Comparison of ENCODE assay signal across 14 cellular contexts in genomic region chr17:46984892-46985291, GRCh38. TPM values are rescaled to one million over a fixed set of nuclear protein-coding genes. Genes with fewer than 3 reads are reported as not detected.
A peak's percentile ranks its signal among the peaks of the same experiment; 100 is the strongest.
DNase-seq lines count a peak whose midpoint lies in the region; ATAC-seq and TF ChIP-seq lines count a peak whose summit lies in the region.
"Had no signal": no experiment of that assay in that cellular context is flagged by ENCODE, and none has a peak within 500 bp of the region (broad histone marks: within the 10 kb centered on the region; RNA-seq: fewer than 3 reads in every experiment).

No MANE protein-coding gene starts in this region.

- H3K4me3 ChIP-seq in MG63 (no peak overlapping the region), liver (ENCODE audit: low read depth in 1 of 3, low read length in 3 of 3) (no peak overlapping the region)

- WGBS in liver: 25% methylated on average over 5 of the region's 5 CpGs

- H3K27ac ChIP-seq in C4-2B (peak overlapping the region; percentile 72), liver (ENCODE audit: low read depth in 1 of 2, low read length in 2 of 2) (peak overlapping the region; percentile 73 to 79)
- H3K27ac ChIP-seq: foreskin keratinocyte had no signal

- DNase-seq in MG63: peak; percentile 63
- DNase-seq in SHP77 (lab: John Stamatoyannopoulos, UW): peak; percentile 37 to 41
- no peak for DNase-seq in HPDE6-E6E7 (ENCODE audit: extremely low spot score)
- DNase-seq in effector CD8-positive, alpha-beta T cell (lab: John Stamatoyannopoulos, UW): no peak
- no peak for DNase-seq in amniotic stem cell (lab: John Stamatoyannopoulos, UW)
- DNase-seq: activated gamma-delta T cell treated with Interleukin-2 at 50 U/mL for 16 hours, foreskin keratinocyte, immature natural killer cell, IMR-90 had no signal

- H3K9ac ChIP-seq in liver (ENCODE audit: low read depth in 1 of 2, low read length in 2 of 2): peak overlapping the region in 1 of 2 donors; percentile 73

- peaks cover 5 to 13% (median 9%) of the 10 kb centered on the region in 4 donors for H3K4me1 ChIP-seq in liver (ENCODE audit: control insufficient read depth in 4 of 4, insufficient read depth in 4 of 4, low read length in 3 of 4)
- H3K4me1 ChIP-seq: foreskin keratinocyte had no signal

- TF ChIP-seq RAD21 in liver (IDR thresholded peaks at IDR 0.05): peak in 1 of 2 donors; percentile 4

- no peak for ATAC-seq in GM18511 (IDR thresholded peaks at IDR 0.05; ENCODE audit: unreplicated experiment)
- ATAC-seq: foreskin keratinocyte had no signal

- H3K9me3 ChIP-seq in MG63 (no peaks in the 10 kb centered on the region), liver (ENCODE audit: control insufficient read depth in 4 of 4, low read length in 3 of 4) (no peaks in the 10 kb centered on the region)

- H3K36me3 ChIP-seq in MG63 (no peaks in the 10 kb centered on the region), liver (ENCODE audit: control insufficient read depth in 4 of 4, insufficient read depth in 3 of 4, low read depth in 1 of 4, low read length in 3 of 4) (no peaks in the 10 kb centered on the region)

- H3K27me3 ChIP-seq in MG63: no peaks in the 10 kb centered on the region
- H3K27me3 ChIP-seq in liver (ENCODE audit: control insufficient read depth in 4 of 4, insufficient read depth in 4 of 4, low read length in 3 of 4): no peaks in the 10 kb centered on the region

- TF ChIP-seq CTCF in C4-2B (conservative IDR thresholded peaks at IDR 0.05) (no peak), liver (IDR thresholded peaks at IDR 0.05; ENCODE audit: low read depth, low read length, missing input control) (no peak)

TF ChIP-seq in liver, 16 proteins besides CTCF, POLR2A, EP300 and RAD21:
- TF ChIP-seq FOXA2 (IDR thresholded peaks at IDR 0.05) (peak; percentile 84), YY1 (IDR thresholded peaks at IDR 0.05) (peak; percentile 44), REST (IDR thresholded peaks at IDR 0.05) (peak; percentile 56), TAF1 (conservative IDR thresholded peaks at IDR 0.05) (no peak), HNF4G (IDR thresholded peaks at IDR 0.05) (peak; percentile 73), ZBTB33 (IDR thresholded peaks at IDR 0.05) (peak; percentile 65), RXRA (IDR thresholded peaks at IDR 0.05) (peak; percentile 81 to 91), EGR1 (IDR thresholded peaks at IDR 0.05; ENCODE audit: low read depth in 2 of 2) (no peak), HNF4A (conservative IDR thresholded peaks at IDR 0.05) (peak; percentile 81 to 90), FOXA1 (IDR thresholded peaks at IDR 0.05) (peak; percentile 82), JUND (IDR thresholded peaks at IDR 0.05) (peak in 1 of 2 donors; percentile 72), MAX (IDR thresholded peaks at IDR 0.05) (peak; percentile 73), GABPA (IDR thresholded peaks at IDR 0.05 in 1 of 2, conservative IDR thresholded peaks at IDR 0.05 in 1 of 2) (peak in 1 of 2 donors; percentile 74), NR2F2 (IDR thresholded peaks at IDR 0.05) (peak; percentile 42), ATF3 (IDR thresholded peaks at IDR 0.05) (no peak), SP1 (IDR thresholded peaks at IDR 0.05) (peak; percentile 76)

RNA-seq across cellular contexts. Expression of gene RPRML, which starts 5.8 kb away (rescaled TPM):
- total RNA-seq in MG63 (2014; rRNA removed; shearing (Covaris generic); ENCODE audit: low replicate concordance): 0.42 and 2.2 TPM in 2 replicates
- not detected for total RNA-seq in liver
- polyA plus RNA-seq in liver: under 1 TPM in 1 of 2 donors, not detected in 1; 0.06 TPM
- total RNA-seq: foreskin keratinocyte, IMR-90, mesothelial cell of epicardium, osteoblast had no signal
- polyA plus RNA-seq: foreskin keratinocyte, immature natural killer cell, IMR-90 had no signal

Comparison
In these comparisons a context has a peak if more than half of its experiments do, and no peak if none do; other contexts are left out.
1. DNase-seq: peak in MG63 (single experiment) and SHP77 (2 of 2); none in HPDE6-E6E7 (single experiment), effector CD8-positive, alpha-beta T cell (single experiment) and amniotic stem cell (single experiment).